In the genomic region with DNA sequence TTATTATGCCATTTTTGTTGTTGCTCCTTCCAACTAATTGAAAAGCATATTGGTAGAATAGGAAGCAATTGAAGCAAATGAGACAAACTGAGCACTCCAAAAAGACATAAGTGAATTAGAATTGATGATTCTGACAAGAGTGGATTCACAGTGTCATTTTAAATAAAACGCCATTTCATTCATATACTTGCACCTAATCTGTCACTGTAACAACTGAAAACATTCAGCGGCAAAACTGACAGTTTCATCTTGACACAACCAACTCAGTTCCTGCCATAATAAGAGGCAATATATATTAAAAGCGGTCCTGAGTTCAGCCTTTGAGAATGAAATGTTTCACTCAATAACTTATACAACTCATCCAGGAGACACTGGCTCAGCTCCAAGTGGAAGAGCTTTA, we compare ENCODE assay signal across 25 cellular contexts.
"Had no signal": no experiment of that assay in that cellular context is flagged by ENCODE, and none has a peak within 500 bp of the region (broad histone marks: within the 10 kb centered on the region; RNA-seq: fewer than 3 reads in every experiment).

No MANE protein-coding gene starts in this region.

- DNase-seq: activated CD4-positive, alpha-beta memory T cell treated with anti-CD3 and anti-CD28 coated beads for 36 hours; activated CD4-positive, alpha-beta T cell treated with anti-CD3 and anti-CD28 coated beads for 36 hours; activated CD4-positive, alpha-beta T cell treated with anti-CD3 and anti-CD28 coated beads, Interleukin-2, amount 10 ng/mL, durations not matched to agents 24 days and 14 days; activated CD4-positive, CD25-positive, alpha-beta regulatory T cell; activated CD4-positive, CD25-positive, alpha-beta regulatory T cell treated with anti-CD3 and anti-CD28 coated beads, Interleukin-2, amount 50 U/mL, for 72 hours; activated CD8-positive, alpha-beta memory T cell treated with anti-CD3 and anti-CD28 coated beads, Interleukin-2, amount 10 ng/mL, durations not matched to agents 7 days and 5 days; activated CD8-positive, alpha-beta memory T cell treated with anti-CD3 and anti-CD28 coated beads, Interleukin-2, amount 50 U/mL, for 4 hours; activated CD8-positive, alpha-beta T cell treated with anti-CD3 and anti-CD28 coated beads, Interleukin-2, amount 10 ng/mL, durations not matched to agents 7 days and 5 days; activated effector memory CD4-positive, alpha-beta T cell treated with anti-CD3 and anti-CD28 coated beads, Interleukin-2, amount 50 U/mL, for 16 hours; activated naive CD4-positive, alpha-beta T cell treated with anti-CD3 and anti-CD28 coated beads for 36 hours; activated naive CD8-positive, alpha-beta T cell treated with anti-CD3 and anti-CD28 coated beads for 36 hours; activated naive CD8-positive, alpha-beta T cell treated with anti-CD3 and anti-CD28 coated beads, Interleukin-2, amount 50 U/mL, for 24 hours; activated T-cell treated with anti-CD3 and anti-CD28 coated beads, Interleukin-2, amount 50 U/mL, for 1 hour; activated T-cell treated with anti-CD3 and anti-CD28 coated beads, Interleukin-2, amount 50 U/mL, for 48 hours; adrenal gland; amygdala; aorta; body of pancreas; caudate nucleus; colonic mucosa; effector CD8-positive, alpha-beta T cell; esophagus squamous epithelium; foreskin fibroblast; head of caudate nucleus; T-helper 2 cell had no signal
